Comparison of ENCODE assay signal across 8 cellular contexts in the genomic region with DNA sequence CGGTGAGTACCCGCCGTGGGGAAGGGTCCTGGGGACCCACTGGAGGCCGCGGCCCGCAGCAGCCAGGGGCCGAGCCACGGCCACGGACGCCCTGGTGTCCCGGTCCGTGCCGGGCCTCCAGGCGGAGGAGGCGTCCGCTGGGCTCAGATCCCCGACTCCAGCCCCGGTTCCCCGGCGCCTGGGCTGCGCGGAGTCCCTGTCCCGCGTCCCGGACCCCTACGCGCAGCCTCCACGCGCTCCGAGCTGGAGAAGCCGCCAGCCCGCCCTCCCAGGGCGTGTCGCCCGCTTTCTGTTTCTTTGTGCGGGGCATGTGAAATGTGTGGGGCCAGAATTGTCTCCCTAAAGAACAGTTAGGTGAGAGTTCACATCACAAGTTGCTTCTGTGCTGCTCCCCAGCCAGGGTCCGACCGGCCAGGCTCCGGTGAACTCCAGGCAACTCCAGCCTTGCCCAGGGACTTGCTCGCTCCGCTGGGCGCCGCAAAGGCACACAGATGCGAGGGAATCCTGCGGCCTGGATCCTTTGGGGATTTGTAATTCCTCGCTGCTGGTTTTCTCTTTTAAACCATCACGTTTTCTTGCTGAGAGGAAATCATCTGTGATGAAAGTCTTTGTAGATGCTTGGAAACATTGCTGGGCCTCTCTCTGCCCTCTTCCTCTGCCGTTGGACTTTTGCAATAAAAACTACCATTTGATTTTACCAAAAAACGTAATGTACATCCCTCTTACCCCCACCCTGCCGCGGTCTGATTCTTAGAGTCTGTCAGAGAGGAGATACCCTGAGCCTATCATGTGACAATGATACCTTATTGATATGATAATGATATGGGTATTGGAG. TPM values are rescaled to one million over a fixed set of nuclear protein-coding genes. Genes with fewer than 3 reads are reported as not detected.
DNase-seq lines count a peak whose midpoint lies in the region; ATAC-seq and TF ChIP-seq lines count a peak whose summit lies in the region.

No MANE protein-coding gene starts in this region.

- H3K9me3 Mint-ChIP-seq in nephron: no peaks in the 10 kb centered on the region

- peaks cover 5% of the 10 kb centered on the region for H3K27me3 Mint-ChIP-seq in nephron (ENCODE audit: low read depth)

- intact Hi-C loops in esophagus squamous epithelium (cut with DNase I): no loop called here

- H3K27ac Mint-ChIP-seq in nephron: peak overlapping the region; percentile 95 to 97 (median 96)

- H3K36me3 Mint-ChIP-seq in nephron (ENCODE audit: low read depth): no peaks in the 10 kb centered on the region

- peaks cover 2% of the 10 kb centered on the region for H3K9me3 ChIP-seq in BLaER1
- no peaks in the 10 kb centered on the region for H3K9me3 ChIP-seq in esophagus squamous epithelium

- DNase-seq in HK-2 (ENCODE audit: unreplicated experiment) (peak; percentile 49), activated T-cell treated with anti-CD3 and anti-CD28 coated beads for 24 hours (ENCODE audit: low read depth) (peak; percentile 34), esophagus squamous epithelium (lab: John Stamatoyannopoulos, UW) (no peak), NCI-H774 (lab: John Stamatoyannopoulos, UW) (no peak), LoVo (ENCODE audit: low spot score) (no peak)

- no peaks in the 10 kb centered on the region for H3K27me3 ChIP-seq in BLaER1
- no peaks in the 10 kb centered on the region for H3K27me3 ChIP-seq in esophagus squamous epithelium

- peak overlapping the region; percentile 94 for H3K4me2 ChIP-seq in BLaER1

- peaks cover 57% of the 10 kb centered on the region for H3K4me1 Mint-ChIP-seq in nephron

- H3K4me1 ChIP-seq in BLaER1 (peaks cover 60% of the 10 kb centered on the region), esophagus squamous epithelium (peaks cover 50 to 76% (median 59%) of the 10 kb centered on the region in 3 donors)

- H3K4me3 ChIP-seq in BLaER1 (peak overlapping the region; percentile 98), esophagus squamous epithelium (peak overlapping the region; percentile 47 to 82 (median 68))

- peak in 1 of 4 donors; percentile 2 for TF ChIP-seq POLR2A in esophagus squamous epithelium (IDR thresholded peaks at IDR 0.05)

- TF ChIP-seq CTCF in esophagus squamous epithelium (IDR thresholded peaks at IDR 0.05): no peak
- no peak for TF ChIP-seq CTCF in nephron (IDR thresholded peaks at IDR 0.05; ENCODE audit: unreplicated experiment in 3 of 3)

- peaks cover 39% of the 10 kb centered on the region for H4K20me1 ChIP-seq in BLaER1

- peak overlapping the region; percentile 100 for H3K9ac ChIP-seq in BLaER1

- peak overlapping the region; percentile 100 for H3K27ac ChIP-seq in BLaER1
- peak overlapping the region; percentile 81 to 96 (median 91) for H3K27ac ChIP-seq in esophagus squamous epithelium

- ATAC-seq in GM21367 (IDR thresholded peaks at IDR 0.05; ENCODE audit: unreplicated experiment): peak; percentile 19

- 2% methylated on average over 8 to 37 of the region's 51 CpGs for WGBS in esophagus squamous epithelium, 2 donors

- peaks cover 17% of the 10 kb centered on the region for H3K36me3 ChIP-seq in BLaER1
- no peaks in the 10 kb centered on the region for H3K36me3 ChIP-seq in esophagus squamous epithelium

- H3K4me3 Mint-ChIP-seq in nephron: peak overlapping the region; percentile 89 to 95 (median 90)

RNA-seq across cellular contexts. Expression of gene GYPC, which starts 0.6 kb away (rescaled TPM):
- 10 to 100 TPM in 2 of 4 donors, 1 to 10 TPM in 2; 4.1 to 55.7 (median 12.6) TPM for total RNA-seq in esophagus squamous epithelium

Comparison
In these comparisons a context has a peak if more than half of its experiments do, and no peak if none do; other contexts are left out.
1. DNase-seq: peak in HK-2 (single experiment) and activated T-cell treated with anti-CD3 and anti-CD28 coated beads for 24 hours (single experiment); none in esophagus squamous epithelium (single experiment), NCI-H774 (single experiment) and LoVo (single experiment).